ENCODE assay signal across 8 cellular contexts in the genomic region with DNA sequence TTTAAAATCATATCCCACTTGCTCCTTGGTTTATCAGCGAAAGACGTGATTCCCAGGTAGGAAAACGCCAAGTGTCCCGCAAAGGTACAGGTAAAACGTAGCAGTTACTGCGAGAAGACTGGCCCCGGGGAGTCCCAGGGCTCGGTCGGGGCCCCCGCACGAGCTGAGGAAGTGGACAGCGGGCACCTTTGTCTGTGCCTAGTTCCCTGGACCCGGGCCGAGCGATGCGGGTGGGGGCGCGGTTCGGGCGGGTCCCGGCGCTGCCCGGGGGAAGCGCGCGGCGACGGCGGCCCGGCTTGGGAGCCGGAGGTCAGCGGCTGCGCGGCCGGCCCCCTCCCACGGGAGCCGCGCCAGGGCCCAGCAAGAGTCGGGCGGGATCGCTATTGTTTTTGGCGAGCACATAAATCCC. TPM values are rescaled to one million over a fixed set of nuclear protein-coding genes. Genes with fewer than 3 reads are reported as not detected.
DNase-seq lines count a peak whose midpoint lies in the region; ATAC-seq, FAIRE-seq and TF ChIP-seq lines count a peak whose summit lies in the region.

No MANE protein-coding gene starts in this region.

- POLR2A ChIA-PET in GM12878 (lab: Charles Lee) = no interaction called here

- peak overlapping the region; percentile 79 for H3K4me2 ChIP-seq in GM12878 (ENCODE audit: control insufficient read depth, insufficient read depth)

- intact Hi-C loops in GM12878 (cut with micrococcal nuclease; ENCODE audit: unreplicated experiment) = loop anchor here (10.0 kb wide), 1 partner anchor 327 kb away; no protein-coding TSS in a partner anchor

- TF ChIP-seq RAD21 in GM12878 (IDR thresholded peaks at IDR 0.05; ENCODE audit: insufficient read depth, low read depth, low read length) = no peak

- SMC1A ChIA-PET in GM12878 (lab: Charles Lee; ENCODE audit: uncharacterized antibody, unreplicated experiment) = no interaction called here

- ATAC-seq in GM12878 = no peak
- ATAC-seq in stimulated activated naive B cell treated with anti-CD40 and anti-IgM and Interleukin-4, amounts not matched to agents 10 μg/mL and 1 μg/mL and 100 μg/mL, for 72 hours (replicated peaks) = peak; percentile 10 to 16
- no peak for ATAC-seq in GM18517 (IDR thresholded peaks at IDR 0.05; ENCODE audit: unreplicated experiment)

- TF ChIP-seq EP300 in GM12878 (IDR thresholded peaks at IDR 0.05; ENCODE audit: borderline replicate concordance in 1 of 2, control insufficient read depth in 1 of 2, low read depth in 2 of 2, low read length in 2 of 2) = no peak

- peak; percentile 66 for DNase-seq in G401 (ENCODE audit: low spot score)
- no peak for DNase-seq in GM12878 (ENCODE audit: low read depth, low spot score)
- DNase-seq in iPS-NIHi7 (ENCODE audit: extremely low spot score) = peak; percentile 35
- DNase-seq in stimulated activated naive B cell treated with anti-CD40 and anti-IgM and Interleukin-4, amounts not matched to agents 10 μg/mL and 1 μg/mL and 100 μg/mL, for 72 hours = no peak
- DNase-seq in NCI-H446 (lab: John Stamatoyannopoulos, UW) = no peak
- no peak for DNase-seq in DMS79 (lab: John Stamatoyannopoulos, UW)

- H3K27ac ChIP-seq in HUES6 (ENCODE audit: low read depth, low read length) (peak overlapping the region; percentile 80), GM12878 (ENCODE audit: control insufficient read depth, insufficient read depth) (no peak overlapping the region)

- H3K27me3 ChIP-seq in HUES6 (ENCODE audit: control insufficient read depth, insufficient read depth, low read length) (no peaks in the 10 kb centered on the region), GM12878 (replicated peaks in 1 of 2; ENCODE audit: control insufficient read depth in 2 of 2, insufficient read depth in 2 of 2, low read length in 1 of 2) (peaks cover 0 to 12% of the 10 kb centered on the region in 2 experiments; a peak in 1 of 4 replicates)

- peak overlapping the region; percentile 80 to 83 for H3K4me3 Mint-ChIP-seq in stimulated activated naive B cell treated with anti-CD40 and anti-IgM and Interleukin-4, amounts not matched to agents 10 μg/mL and 1 μg/mL and 100 μg/mL, for 72 hours

- H3K4me1 ChIP-seq in HUES6 (ENCODE audit: control insufficient read depth, insufficient read depth, low read length) = peaks cover 16% of the 10 kb centered on the region; the same call in 1 of the 2 replicates
- H3K4me1 ChIP-seq in GM12878 (ENCODE audit: control insufficient read depth, insufficient read depth, low read length) = no peaks in the 10 kb centered on the region

- H4K20me1 ChIP-seq in GM12878 (ENCODE audit: control insufficient read depth, insufficient read depth) = no peaks in the 10 kb centered on the region

- H2AFZ ChIP-seq in GM12878 (ENCODE audit: control insufficient read depth, low read depth, low read length) = peak overlapping the region; percentile 83

- H3K36me3 Mint-ChIP-seq in stimulated activated naive B cell treated with anti-CD40 and anti-IgM and Interleukin-4, amounts not matched to agents 10 μg/mL and 1 μg/mL and 100 μg/mL, for 72 hours = no peaks in the 10 kb centered on the region

- BruUV-seq in GM12878 (replicated peaks; lab: Mats Ljungman, UMichigan) = no TSS peak

- no peak for TF ChIP-seq CTCF in GM12878 (IDR thresholded peaks at IDR 0.05 in 2 of 3, conservative IDR thresholded peaks at IDR 0.05 in 1 of 3; ENCODE audit: control insufficient read depth in 2 of 3, extremely low read depth in 1 of 3, insufficient read depth in 1 of 3, low read depth in 3 of 3, low read length in 3 of 3)

- WGBS in GM12878 (ENCODE audit: insufficient coverage, insufficient replicate concordance, low lambda C conversion rate, missing lambda C conversion rate) = 2% methylated on average over 26 of the region's 42 CpGs

- H3K36me3 ChIP-seq in HUES6 (ENCODE audit: control insufficient read depth, insufficient read depth, low read length) (no peaks in the 10 kb centered on the region), GM12878 (ENCODE audit: control insufficient read depth in 2 of 2, insufficient read depth in 2 of 2, low read length in 1 of 2) (no peaks in the 10 kb centered on the region)

- FAIRE-seq in GM12878 (lab: Jason Lieb, UNC) = no peak

- H3K9me3 ChIP-seq in HUES6 (ENCODE audit: control insufficient read depth, insufficient read depth, low read depth, low read length) (no peaks in the 10 kb centered on the region), GM12878 (replicated peaks; ENCODE audit: control insufficient read depth, insufficient read depth, low read length) (no peaks in the 10 kb centered on the region)

- H3K4me3 ChIP-seq in HUES6 (ENCODE audit: low read depth, low read length) = peak overlapping the region; percentile 63
- peak overlapping the region; percentile 78; the same call in 1 of the 2 replicates for H3K4me3 ChIP-seq in GM12878

- no peaks in the 10 kb centered on the region for H3K79me2 ChIP-seq in GM12878 (ENCODE audit: control insufficient read depth, insufficient read depth, low read length)

- H3K27me3 Mint-ChIP-seq in stimulated activated naive B cell treated with anti-CD40 and anti-IgM and Interleukin-4, amounts not matched to agents 10 μg/mL and 1 μg/mL and 100 μg/mL, for 72 hours = peaks cover 29 to 35% of the 10 kb centered on the region in 2 donors

- no peak overlapping the region for H3K27ac Mint-ChIP-seq in stimulated activated naive B cell treated with anti-CD40 and anti-IgM and Interleukin-4, amounts not matched to agents 10 μg/mL and 1 μg/mL and 100 μg/mL, for 72 hours

- in situ Hi-C loops in G401 (cut with HindIII; ENCODE audit: low sequenced_read_pairs) (no loop called here), GM12878 (cut with MboI) (no loop called here)

- RAD21 ChIA-PET in GM12878 (lab: Charles Lee; ENCODE audit: unreplicated experiment) = no interaction called here

- H3K9ac ChIP-seq in HUES6 (ENCODE audit: low read length) (peak overlapping the region; percentile 63), GM12878 (ENCODE audit: control insufficient read depth, insufficient read depth, low read length) (peak overlapping the region; percentile 52; the same call in 1 of the 2 replicates)

- peaks cover 2 to 5% of the 10 kb centered on the region in 2 donors for H3K4me1 Mint-ChIP-seq in stimulated activated naive B cell treated with anti-CD40 and anti-IgM and Interleukin-4, amounts not matched to agents 10 μg/mL and 1 μg/mL and 100 μg/mL, for 72 hours

- CTCF ChIA-PET in GM12878 (lab: Yijun Ruan, JAX) = interaction anchor here (1.5 kb wide), 1 partner anchor 15 kb away, joined by 3 read pairs; no protein-coding TSS in a partner anchor

- no peaks in the 10 kb centered on the region for H3K9me3 Mint-ChIP-seq in stimulated activated naive B cell treated with anti-CD40 and anti-IgM and Interleukin-4, amounts not matched to agents 10 μg/mL and 1 μg/mL and 100 μg/mL, for 72 hours

- TF ChIP-seq POLR2A in GM12878 (IDR thresholded peaks at IDR 0.05; ENCODE audit: low read depth, low read length) = no peak

TF ChIP-seq in GM12878, 131 proteins besides CTCF, POLR2A, EP300 and RAD21:
- TF ChIP-seq IKZF1 (conservative IDR thresholded peaks at IDR 0.05) (peak; percentile 35; the same call in 1 of the 2 replicates), RELA (IDR thresholded peaks at IDR 0.05; ENCODE audit: borderline replicate concordance, partially characterized antibody) (peak; percentile 19), STAT3 (IDR thresholded peaks at IDR 0.05; ENCODE audit: low read depth, low read length) (no peak)
- TF ChIP-seq, protein P1, sequence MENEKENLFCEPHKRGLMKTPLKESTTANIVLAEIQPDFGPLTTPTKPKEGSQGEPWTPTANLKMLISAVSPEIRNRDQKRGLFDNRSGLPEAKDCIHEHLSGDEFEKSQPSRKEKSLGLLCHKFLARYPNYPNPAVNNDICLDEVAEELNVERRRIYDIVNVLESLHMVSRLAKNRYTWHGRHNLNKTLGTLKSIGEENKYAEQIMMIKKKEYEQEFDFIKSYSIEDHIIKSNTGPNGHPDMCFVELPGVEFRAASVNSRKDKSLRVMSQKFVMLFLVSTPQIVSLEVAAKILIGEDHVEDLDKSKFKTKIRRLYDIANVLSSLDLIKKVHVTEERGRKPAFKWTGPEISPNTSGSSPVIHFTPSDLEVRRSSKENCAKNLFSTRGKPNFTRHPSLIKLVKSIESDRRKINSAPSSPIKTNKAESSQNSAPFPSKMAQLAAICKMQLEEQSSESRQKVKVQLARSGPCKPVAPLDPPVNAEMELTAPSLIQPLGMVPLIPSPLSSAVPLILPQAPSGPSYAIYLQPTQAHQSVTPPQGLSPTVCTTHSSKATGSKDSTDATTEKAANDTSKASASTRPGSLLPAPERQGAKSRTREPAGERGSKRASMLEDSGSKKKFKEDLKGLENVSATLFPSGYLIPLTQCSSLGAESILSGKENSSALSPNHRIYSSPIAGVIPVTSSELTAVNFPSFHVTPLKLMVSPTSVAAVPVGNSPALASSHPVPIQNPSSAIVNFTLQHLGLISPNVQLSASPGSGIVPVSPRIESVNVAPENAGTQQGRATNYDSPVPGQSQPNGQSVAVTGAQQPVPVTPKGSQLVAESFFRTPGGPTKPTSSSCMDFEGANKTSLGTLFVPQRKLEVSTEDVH (IDR thresholded peaks at IDR 0.05; ENCODE audit: low read depth, partially characterized antibody) = no peak
TF ChIP-seq in GM12878: peak in this region for 2.

RNA-seq across cellular contexts. Expression of a gene that starts 0.9 kb away (rescaled TPM):
- total RNA-seq in G401 (2014; rRNA removed; shearing (Covaris generic)) = 0.81 and 0.98 TPM in 2 replicates
- total RNA-seq in GM12878 (2013; cell fraction: nucleolus; rRNA removed) = 3.3 and 3.4 TPM in 2 replicates
- total RNA-seq in GM12878 (2014; rRNA removed) (0.23 and 0.49 TPM in 2 replicates), GM12878 (2014; rRNA removed; fragmentation: Illumina TruSeq; extraction: Trizol) (0.22 and 0.41 TPM in 2 replicates), GM12878 (2021) (0.32 and 0.62 TPM in 2 replicates)
- 0.31 TPM for polyA plus RNA-seq in GM12878 (2011; ENCODE audit: low read depth)
- polyA plus RNA-seq in GM12878 (2011; rRNA removed) (1.8 and 2.0 TPM in 2 replicates), GM12878 (2014; fragmentation: Illumina TruSeq; extraction: Trizol) (0.46 and 0.69 TPM in 2 replicates), GM12878 (2014; fragmentation: Nextera tagmentation; extraction: Ambion mirVana) (under 1 TPM; 0.13 to 0.19 TPM), GM12878 (2014; rRNA removed) (0.42 and 0.93 TPM in 2 replicates), GM12878 (2016; fragmentation: Nextera tagmentation; extraction: Ambion mirVana) (under 1 TPM; 0.03 to 0.54 TPM)
- polyA plus RNA-seq in GM12878 (2011; cell fraction: cytosol; rRNA removed) = 2.4 and 3.1 TPM in 2 replicates
- 3.1 and 3.4 TPM in 2 replicates for polyA plus RNA-seq in GM12878 (2011; cell fraction: nucleus; rRNA removed)
- 0.61 and 0.67 TPM in 2 replicates for polyA plus RNA-seq in GM12878 (2012)
- 3.2 and 4.6 TPM in 2 replicates for polyA minus RNA-seq in GM12878 (2011; rRNA and poly(A)+ RNA removed)
- 0.94 and 1.6 TPM in 2 replicates for polyA minus RNA-seq in GM12878 (2011; cell fraction: cytosol; rRNA and poly(A)+ RNA removed)
- 2.8 and 6.0 TPM in 2 replicates for polyA minus RNA-seq in GM12878 (2011; cell fraction: nucleus; rRNA and poly(A)+ RNA removed)

Comparison
In these comparisons a context has a peak if more than half of its experiments do, and no peak if none do; other contexts are left out.
1. DNase-seq: peak in G401 (single experiment) and iPS-NIHi7 (single experiment); none in GM12878 (single experiment), stimulated activated naive B cell treated with anti-CD40 and anti-IgM and Interleukin-4, amounts not matched to agents 10 μg/mL and 1 μg/mL and 100 μg/mL, for 72 hours (single experiment), NCI-H446 (0 of 2) and DMS79 (single experiment).
2. ATAC-seq: peak in stimulated activated naive B cell treated with anti-CD40 and anti-IgM and Interleukin-4, amounts not matched to agents 10 μg/mL and 1 μg/mL and 100 μg/mL, for 72 hours (2 of 2); none in GM12878 (single experiment) and GM18517 (single experiment).